29 cellular contexts compared by ENCODE assay signal in the genomic region with DNA sequence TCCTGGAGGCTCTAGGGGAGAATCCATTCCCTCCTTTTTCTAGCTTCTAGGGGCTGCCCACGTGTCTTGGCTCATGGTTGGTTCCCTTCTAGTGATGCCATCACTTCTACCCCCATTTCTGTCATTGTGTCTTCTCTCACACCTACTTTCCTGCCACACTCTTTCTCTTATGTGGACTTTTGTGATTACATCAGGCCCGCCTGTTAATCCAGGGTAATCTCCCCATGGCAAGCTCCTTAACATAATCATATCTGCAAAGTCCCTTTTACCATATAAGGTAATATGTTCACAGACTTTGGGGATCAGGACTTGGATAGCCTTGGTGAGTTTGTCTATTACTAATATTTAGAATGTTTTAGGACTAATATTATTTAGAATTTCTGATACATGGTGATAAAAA.
DNase-seq lines count a peak whose midpoint lies in the region; ATAC-seq, FAIRE-seq and TF ChIP-seq lines count a peak whose summit lies in the region.
"Had no signal": no experiment of that assay in that cellular context is flagged by ENCODE, and none has a peak within 500 bp of the region (broad histone marks: within the 10 kb centered on the region; RNA-seq: fewer than 3 reads in every experiment).

No MANE protein-coding gene starts in this region.

- ATAC-seq in GM21619 (IDR thresholded peaks at IDR 0.05; ENCODE audit: unreplicated experiment): no peak
- ATAC-seq: GM12878 had no signal

- DNase-seq in D721Med (ENCODE audit: insufficient read length, low spot score) (no peak), NCI-H524 treated with DMSO at 0.1 percent for 48 hours (lab: John Stamatoyannopoulos, UW) (peak; percentile 8), NCI-H82 treated with DMSO at 0.1 percent for 48 hours (lab: John Stamatoyannopoulos, UW; ENCODE audit: unreplicated experiment) (peak; percentile 48), retinal pigment epithelial cell (ENCODE audit: low read depth) (peak; percentile 8), NCI-H2227 (lab: John Stamatoyannopoulos, UW; ENCODE audit: unreplicated experiment) (no peak), SKM-1 (lab: John Stamatoyannopoulos, UW; ENCODE audit: unreplicated experiment) (no peak), NCI-H748 (lab: John Stamatoyannopoulos, UW; ENCODE audit: unreplicated experiment) (no peak)
- DNase-seq: 8988T; ACHN; BE2C; C1 segment of cervical spinal cord; CD4-positive, alpha-beta memory T cell; CD4-positive, CD25-positive, alpha-beta regulatory T cell; CD8-positive, alpha-beta memory T cell; COR-L47; DMS 273 treated with DMSO at 0.1 percent for 48 hours; DMS153; DMS53; DMS79; DND-41; EL; GDM1 had no signal

- FAIRE-seq in D721Med (lab: Jason Lieb, UNC): peak; percentile 58
- FAIRE-seq: A204.1, GM12878, GM12892, GM18507, GM19239 had no signal

- no peak overlapping the region for H3K4me3 ChIP-seq in retinal pigment epithelial cell (ENCODE audit: low read length)
- H3K4me3 ChIP-seq: BLaER1, GM12878 had no signal

- TF ChIP-seq CTCF in D721Med (IDR thresholded peaks at IDR 0.05; ENCODE audit: insufficient read depth, missing control alignments) (no peak), retinal pigment epithelial cell (conservative IDR thresholded peaks at IDR 0.05; ENCODE audit: low read depth, low read length) (no peak)

Comparison
In these comparisons a context has a peak if more than half of its experiments do, and no peak if none do; other contexts are left out.
1. DNase-seq: peak in NCI-H524 treated with DMSO at 0.1 percent for 48 hours (single experiment), NCI-H82 treated with DMSO at 0.1 percent for 48 hours (single experiment) and retinal pigment epithelial cell (single experiment); none in D721Med (single experiment), NCI-H2227 (single experiment), SKM-1 (single experiment) and NCI-H748 (single experiment).